In genomic region chr9:35756743-35757526, GRCh38 we compare ENCODE assay signal across 8 cellular contexts. TPM values are rescaled to one million over a fixed set of nuclear protein-coding genes. Genes with fewer than 3 reads are reported as not detected.
DNase-seq lines count a peak whose midpoint lies in the region; ATAC-seq and TF ChIP-seq lines count a peak whose summit lies in the region.

No MANE protein-coding gene starts in this region.

- H3K4me3 ChIP-seq in CD8-positive, alpha-beta memory T cell (ENCODE audit: low read length) = peak overlapping the region; percentile 92
- H3K4me3 ChIP-seq in ascending aorta (peak overlapping the region; percentile 63 to 71), retinal pigment epithelial cell (ENCODE audit: low read length) (peak overlapping the region; percentile 83)

- peak overlapping the region; percentile 76 for H3K27ac ChIP-seq in CD8-positive, alpha-beta memory T cell (ENCODE audit: low read depth, low read length)
- peak overlapping the region; percentile 98 for H3K27ac ChIP-seq in ascending aorta

- H3K27me3 Mint-ChIP-seq in CD8-positive, alpha-beta memory T cell = no peaks in the 10 kb centered on the region

- H3K4me3 Mint-ChIP-seq in CD8-positive, alpha-beta memory T cell = peak overlapping the region; percentile 92 to 100 (median 96)

- ATAC-seq in GM19395 (IDR thresholded peaks at IDR 0.05; ENCODE audit: unreplicated experiment) (peak; percentile 65), HG03469 (IDR thresholded peaks at IDR 0.05; ENCODE audit: unreplicated experiment) (no peak)

- TF ChIP-seq CTCF in ascending aorta (IDR thresholded peaks at IDR 0.05) = no peak
- no peak for TF ChIP-seq CTCF in retinal pigment epithelial cell (conservative IDR thresholded peaks at IDR 0.05; ENCODE audit: low read depth, low read length)

- CTCF ChIA-PET in CD8-positive, alpha-beta memory T cell (lab: Charles Lee) = interaction anchor here (0.7 to 4.6 kb wide), 34 partner anchors 10 to 157 kb away, joined by 3 to 28 read pairs (median 4); partner anchors contain the start of genes CCDC107, CREB3, RMRP and SPAG8

- POLR2A ChIA-PET in CD8-positive, alpha-beta memory T cell (lab: Charles Lee) = interaction anchor here (1.0 to 1.3 kb wide), 3 partner anchors 9 to 57 kb away, joined by 3 to 4 read pairs (median 4); partner anchors contain the start of genes CREB3, HINT2 and TLN1

- DNase-seq in CD8-positive, alpha-beta memory T cell = peak; percentile 20 to 73 (median 67)
- DNase-seq in HT-29 (ENCODE audit: low spot score) (peak; percentile 82), RPMI8226 (peak; percentile 85), ascending aorta (ENCODE audit: low spot score in 2 of 2) (peak; percentile 47 to 86), hypothalamus (lab: John Stamatoyannopoulos, UW) (peak in 44 of 51 donors; percentile 22 to 91 (median 60)), retinal pigment epithelial cell (ENCODE audit: low read depth) (no peak)

- peaks cover 25% of the 10 kb centered on the region for H3K4me1 ChIP-seq in CD8-positive, alpha-beta memory T cell (ENCODE audit: insufficient read depth, low read length)
- peaks cover 5 to 31% of the 10 kb centered on the region in 2 donors for H3K4me1 ChIP-seq in ascending aorta

- H3K9me3 ChIP-seq in CD8-positive, alpha-beta memory T cell (ENCODE audit: low read length) = no peaks in the 10 kb centered on the region
- H3K9me3 ChIP-seq in ascending aorta = no peaks in the 10 kb centered on the region

- H3K27me3 ChIP-seq in CD8-positive, alpha-beta memory T cell (ENCODE audit: insufficient read depth, low read length, poor library complexity, severe bottlenecking) = no peaks in the 10 kb centered on the region
- no peaks in the 10 kb centered on the region for H3K27me3 ChIP-seq in ascending aorta

- H3K9me3 Mint-ChIP-seq in CD8-positive, alpha-beta memory T cell = no peaks in the 10 kb centered on the region

- H3K4me1 Mint-ChIP-seq in CD8-positive, alpha-beta memory T cell = peaks cover 43 to 66% (median 51%) of the 10 kb centered on the region in 3 donors

- peaks cover 21% of the 10 kb centered on the region for H3K36me3 ChIP-seq in CD8-positive, alpha-beta memory T cell (ENCODE audit: insufficient read depth, low read length)
- H3K36me3 ChIP-seq in ascending aorta = peaks cover 20 to 27% of the 10 kb centered on the region in 2 donors

- H3K36me3 Mint-ChIP-seq in CD8-positive, alpha-beta memory T cell = peaks cover 5 to 36% (median 11%) of the 10 kb centered on the region in 3 donors

- peak overlapping the region; percentile 92 to 99 (median 98) for H3K27ac Mint-ChIP-seq in CD8-positive, alpha-beta memory T cell

- intact Hi-C loops in ascending aorta (cut with DNase I) = loop anchor here (2.0 to 5.0 kb wide), 3 partner anchors 24 to 70 kb away; partner anchors contain the start of genes CREB3, FAM221B, HINT2 and TLN1

RNA-seq across cellular contexts. Expression of gene MSMP, which starts 2.9 kb away (rescaled TPM):
- total RNA-seq in CD8-positive, alpha-beta memory T cell = under 1 TPM; 0.51 to 0.63 TPM
- polyA plus RNA-seq in CD8-positive, alpha-beta memory T cell = not detected
- 0.28 TPM in 1 of 2 replicates, not detected in the other for total RNA-seq in HT-29 (2014; rRNA removed; shearing (Covaris generic))
- not detected for total RNA-seq in ascending aorta

RNA-seq across cellular contexts. Expression of gene RGP1, which starts 7.8 kb away (rescaled TPM):
- total RNA-seq in CD8-positive, alpha-beta memory T cell = 10 to 100 TPM; 19.9 to 21.9 TPM
- polyA plus RNA-seq in CD8-positive, alpha-beta memory T cell = 10.6 TPM
- 18.9 and 20.6 TPM in 2 replicates for total RNA-seq in HT-29 (2014; rRNA removed; shearing (Covaris generic))
- 24.8 TPM for total RNA-seq in ascending aorta

RNA-seq across cellular contexts. Expression of gene GBA2, which starts 7.9 kb away (rescaled TPM):
- total RNA-seq in CD8-positive, alpha-beta memory T cell = 10 to 100 TPM; 41.8 to 42.0 TPM
- polyA plus RNA-seq in CD8-positive, alpha-beta memory T cell = 30.7 TPM
- total RNA-seq in HT-29 (2014; rRNA removed; shearing (Covaris generic)) = 74.6 and 84.9 TPM in 2 replicates
- total RNA-seq in ascending aorta = 40.7 TPM

RNA-seq across cellular contexts. Expression of gene CREB3, which starts 24.5 kb away (rescaled TPM):
- 10 to 100 TPM; 38.0 to 38.6 TPM for total RNA-seq in CD8-positive, alpha-beta memory T cell
- polyA plus RNA-seq in CD8-positive, alpha-beta memory T cell = 53.6 TPM
- total RNA-seq in HT-29 (2014; rRNA removed; shearing (Covaris generic)) = 42.4 and 44.5 TPM in 2 replicates
- total RNA-seq in ascending aorta = 48.3 TPM

RNA-seq across cellular contexts. Expression of gene TLN1, which starts 24.9 kb away (rescaled TPM):
- total RNA-seq in CD8-positive, alpha-beta memory T cell = 100 to 1,000 TPM; 248 to 249 TPM
- 161 TPM for polyA plus RNA-seq in CD8-positive, alpha-beta memory T cell
- total RNA-seq in HT-29 (2014; rRNA removed; shearing (Covaris generic)) = 99.5 and 100.0 TPM in 2 replicates
- total RNA-seq in ascending aorta = 735 TPM
